11 cellular contexts compared by ENCODE assay signal in the genomic region with DNA sequence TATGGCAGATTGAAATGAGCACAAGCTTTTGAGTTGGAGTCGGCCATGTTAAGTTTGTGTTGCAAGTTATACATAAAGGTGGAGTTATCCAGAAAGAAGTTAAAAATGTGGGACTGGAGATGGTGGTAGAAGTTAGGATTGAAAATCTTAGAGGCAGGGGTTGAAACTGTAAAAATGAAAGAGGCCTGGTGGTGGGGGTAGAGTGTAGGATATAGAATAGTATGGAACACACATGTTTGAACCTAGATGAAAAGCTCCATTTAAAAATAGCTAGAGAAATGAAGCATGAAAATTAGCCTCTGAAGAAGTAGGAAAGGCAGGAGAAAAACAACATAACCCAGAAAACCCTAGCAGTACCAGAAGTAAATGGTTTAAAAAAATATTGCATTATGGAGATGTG.
A peak's percentile ranks its signal among the peaks of the same experiment; 100 is the strongest.
DNase-seq lines count a peak whose midpoint lies in the region; ATAC-seq, FAIRE-seq and TF ChIP-seq lines count a peak whose summit lies in the region.
"Had no signal": no experiment of that assay in that cellular context is flagged by ENCODE, and none has a peak within 500 bp of the region (broad histone marks: within the 10 kb centered on the region; RNA-seq: fewer than 3 reads in every experiment).

No MANE protein-coding gene starts in this region.

- H4K8ac ChIP-seq in H9 (replicated peaks; ENCODE audit: insufficient read length, low read depth, low read length): no peak overlapping the region

- in situ Hi-C loops in G401 (cut with HindIII; ENCODE audit: low sequenced_read_pairs): no loop called here

- H3K36me3 ChIP-seq in kidney (ENCODE audit: control insufficient read depth in 1 of 2, insufficient read depth in 2 of 2, low read length in 2 of 2): no peaks in the 10 kb centered on the region

- no peak for FAIRE-seq in kidney (lab: Jason Lieb, UNC)

- no peak overlapping the region for H3K23ac ChIP-seq in H9 (ENCODE audit: insufficient read length, low read depth, low read length)

- no peak overlapping the region for H3K4me3 Mint-ChIP-seq in H9
- H3K4me3 Mint-ChIP-seq: activated CD4-positive, alpha-beta memory T cell treated with anti-CD3 and anti-CD28 coated beads, Interleukin-2, amount 10 ng/mL, durations not matched to agents 7 days and 5 days; effector memory CD8-positive, alpha-beta T cell had no signal

- H2AFZ ChIP-seq in H9 (ENCODE audit: low read length): no peak overlapping the region

- no CpG with 5 or more reads among the region's 1 CpG for WGBS in H9 (ENCODE audit: extremely low coverage, insufficient read length, low lambda C conversion rate)

- H2BK12ac ChIP-seq in H9 (ENCODE audit: insufficient read length, low read depth, low read length): no peak overlapping the region

- H2BK120ac ChIP-seq in H9 (ENCODE audit: low read depth, low read length, poor library complexity, severe bottlenecking): no peak overlapping the region

- intact Hi-C loops in kidney (cut with DNase I) (no loop called here), posterior cingulate gyrus (cut with DNase I) (no loop called here)

- H3K79me1 ChIP-seq in H9 (ENCODE audit: insufficient read depth, low read depth, low read length, poor library complexity, severe bottlenecking): no peaks in the 10 kb centered on the region

- no peak overlapping the region for H3K4ac ChIP-seq in H9 (ENCODE audit: low read depth, low read length)

- H3K9ac ChIP-seq in H9 (ENCODE audit: extremely low read depth, insufficient read length, low read length) (no peak overlapping the region), kidney (ENCODE audit: low read length in 2 of 2) (no peak overlapping the region)

- H3K4me1 Mint-ChIP-seq in H9: peaks cover 0 to 2% of the 10 kb centered on the region in 2 experiments; a peak in 1 of 4 replicates
- H3K4me1 Mint-ChIP-seq: activated CD4-positive, alpha-beta memory T cell treated with anti-CD3 and anti-CD28 coated beads, Interleukin-2, amount 10 ng/mL, durations not matched to agents 7 days and 5 days had no signal

- no peak overlapping the region for H2BK5ac ChIP-seq in H9 (ENCODE audit: insufficient read length, low read length)

- H4K91ac ChIP-seq in H9 (ENCODE audit: insufficient read length, low read depth, low read length): no peak overlapping the region

- no peak overlapping the region for H3K27ac ChIP-seq in H9 (ENCODE audit: insufficient read length, low read depth, low read length)
- H3K27ac ChIP-seq in kidney (ENCODE audit: low read depth in 2 of 2, low read length in 2 of 2): no peak overlapping the region

- H3K4me3 ChIP-seq in AG10803 (ENCODE audit: low read length): no peak overlapping the region
- H3K4me3 ChIP-seq in kidney (ENCODE audit: low read length in 2 of 2): no peak overlapping the region

- DNase-seq in AG10803 (ENCODE audit: low read depth): no peak
- DNase-seq in H9: no peak
- DNase-seq in RPMI7951 (ENCODE audit: low read depth): peak; percentile 14
- no peak for DNase-seq in kidney
- DNase-seq in activated CD4-positive, alpha-beta T cell treated with anti-CD3 and anti-CD28 coated beads, Interleukin-2, amount 50 U/mL, for 4 hours: no peak
- no peak for DNase-seq in G401 (ENCODE audit: low spot score)
- no peak for DNase-seq in posterior cingulate gyrus
- DNase-seq: activated CD4-positive, alpha-beta memory T cell treated with anti-CD3 and anti-CD28 coated beads, Interleukin-2, amount 10 ng/mL, durations not matched to agents 7 days and 5 days; effector memory CD8-positive, alpha-beta T cell; stimulated activated naive CD4-positive, alpha-beta T cell treated with Interleukin-2 at 50 U/mL for 16 hours had no signal

- no peaks in the 10 kb centered on the region for H3K36me3 Mint-ChIP-seq in H9 (ENCODE audit: insufficient read depth in 1 of 3, low read depth in 3 of 3)

- ATAC-seq in HG02678 (IDR thresholded peaks at IDR 0.05; ENCODE audit: unreplicated experiment): no peak
- ATAC-seq: effector memory CD8-positive, alpha-beta T cell had no signal

- H2BK15ac ChIP-seq in H9 (ENCODE audit: low read depth, low read length): no peak overlapping the region

- H3K4me1 ChIP-seq in H9 (ENCODE audit: insufficient read depth, low read length) (no peaks in the 10 kb centered on the region), kidney (ENCODE audit: control insufficient read depth in 1 of 2, insufficient read depth in 1 of 2, low read depth in 1 of 2, low read length in 2 of 2) (peaks cover 0 to 2% of the 10 kb centered on the region in 2 donors)

- no peaks in the 10 kb centered on the region for H3K79me2 ChIP-seq in H9 (ENCODE audit: insufficient read depth, low read length)

- no peaks in the 10 kb centered on the region for H3K9me3 ChIP-seq in H9 (ENCODE audit: control insufficient read depth, low read depth, low read length)
- H3K9me3 ChIP-seq in kidney (ENCODE audit: control insufficient read depth in 1 of 2, low read length in 2 of 2): no peaks in the 10 kb centered on the region

- H3K27ac Mint-ChIP-seq in H9: no peak overlapping the region
- H3K27ac Mint-ChIP-seq: activated CD4-positive, alpha-beta memory T cell treated with anti-CD3 and anti-CD28 coated beads, Interleukin-2, amount 10 ng/mL, durations not matched to agents 7 days and 5 days; effector memory CD8-positive, alpha-beta T cell had no signal

- no peaks in the 10 kb centered on the region for H3K23me2 ChIP-seq in H9 (ENCODE audit: insufficient read length, low read depth, low read length, poor library complexity, severe bottlenecking)

- no peaks in the 10 kb centered on the region for H3K27me3 Mint-ChIP-seq in H9 (ENCODE audit: low read depth)

- H3K56ac ChIP-seq in H9 (ENCODE audit: insufficient read length, low read depth, low read length): no peak overlapping the region

- H4K5ac ChIP-seq in H9 (ENCODE audit: insufficient read length, low read depth, low read length): no peak overlapping the region

- no peak overlapping the region for H3K18ac ChIP-seq in H9 (ENCODE audit: insufficient read length, low read depth, low read length)

- H2BK20ac ChIP-seq in H9 (ENCODE audit: low read depth, low read length, poor library complexity, severe bottlenecking): no peak overlapping the region

- no peaks in the 10 kb centered on the region for H3K27me3 ChIP-seq in H9 (ENCODE audit: insufficient read depth, low read length)

- no peak overlapping the region for H3K14ac ChIP-seq in H9 (ENCODE audit: insufficient read depth, low read length)

- peak; percentile 42 for TF ChIP-seq CTCF in AG10803 (conservative IDR thresholded peaks at IDR 0.05; ENCODE audit: low read length)
- TF ChIP-seq CTCF in H9 (conservative IDR thresholded peaks at IDR 0.05): peak; percentile 69
- TF ChIP-seq CTCF in kidney (IDR thresholded peaks at IDR 0.05; ENCODE audit: borderline replicate concordance, extremely low read depth, insufficient read depth): peak; percentile 20

- H3T11ph ChIP-seq in H9 (ENCODE audit: low read length): no peak overlapping the region

- H4K20me1 ChIP-seq in H9 (ENCODE audit: control insufficient read depth, insufficient read depth, insufficient read length): no peaks in the 10 kb centered on the region

- H3K4me2 ChIP-seq in H9 (ENCODE audit: insufficient read depth, insufficient read length, low read length): no peak overlapping the region

- H3K9me3 Mint-ChIP-seq in H9: no peaks in the 10 kb centered on the region
- H3K9me3 Mint-ChIP-seq: activated CD4-positive, alpha-beta memory T cell treated with anti-CD3 and anti-CD28 coated beads, Interleukin-2, amount 10 ng/mL, durations not matched to agents 7 days and 5 days; effector memory CD8-positive, alpha-beta T cell had no signal

- no peak overlapping the region for H2AK5ac ChIP-seq in H9 (ENCODE audit: insufficient read length, low read length)
